Comparison of ENCODE assay signal across 17 cellular contexts in genomic region chr1:93471284-93471683, GRCh38.
"Had no signal": no experiment of that assay in that cellular context is flagged by ENCODE, and none has a peak within 500 bp of the region (broad histone marks: within the 10 kb centered on the region; RNA-seq: fewer than 3 reads in every experiment).

No MANE protein-coding gene starts in this region.

- H3K27ac ChIP-seq: body of pancreas, colonic mucosa, esophagus muscularis mucosa, hepatocyte, left lung, right atrium auricular region, spleen, suprapubic skin had no signal

- H3K36me3 Mint-ChIP-seq: activated naive CD4-positive, alpha-beta T cell treated with anti-CD3 and anti-CD28 coated beads, Interleukin-2, amount 50 U/mL, for 72 hours had no signal

- H3K27ac Mint-ChIP-seq: activated CD8-positive, alpha-beta T cell treated with anti-CD3 and anti-CD28 coated beads for 36 hours; activated naive CD4-positive, alpha-beta T cell treated with anti-CD3 and anti-CD28 coated beads, Interleukin-2, amount 50 U/mL, for 72 hours; natural killer cell treated with Interleukin-12 subunit alpha and Interleukin-12 subunit beta and Interleukin-15 and Interleukin-18, amount 100 ng/mL, for 72 hours; stimulated activated naive CD8-positive, alpha-beta T cell treated with anti-CD3 and anti-CD28 coated beads, Interleukin-15, Interleukin-2, amounts not matched to agents 100 ng/mL and 50 ng/mL, for 24 hours had no signal

- H3K36me3 ChIP-seq: colonic mucosa, esophagus muscularis mucosa, left lung, right atrium auricular region, spleen, suprapubic skin had no signal

- H3K4me3 Mint-ChIP-seq: activated CD8-positive, alpha-beta T cell treated with anti-CD3 and anti-CD28 coated beads for 36 hours; natural killer cell treated with Interleukin-12 subunit alpha and Interleukin-12 subunit beta and Interleukin-15 and Interleukin-18, amount 100 ng/mL, for 72 hours; stimulated activated naive CD8-positive, alpha-beta T cell treated with anti-CD3 and anti-CD28 coated beads, Interleukin-15, Interleukin-2, amounts not matched to agents 100 ng/mL and 50 ng/mL, for 24 hours had no signal

- FAIRE-seq: keratinocyte had no signal

- H3K4me1 ChIP-seq: colonic mucosa, spleen had no signal

- H3K4me3 ChIP-seq: body of pancreas, colonic mucosa, esophagus muscularis mucosa, hepatocyte, left lung, right atrium auricular region, spleen, suprapubic skin had no signal

- H2AFZ ChIP-seq: hepatocyte had no signal

- H3K9me3 ChIP-seq: body of pancreas, colonic mucosa, esophagus muscularis mucosa, left lung, right atrium auricular region, suprapubic skin had no signal

- H3K27me3 ChIP-seq: body of pancreas, colonic mucosa, esophagus muscularis mucosa, hepatocyte, left lung, right atrium auricular region, spleen, suprapubic skin had no signal

- ATAC-seq: activated CD8-positive, alpha-beta T cell treated with anti-CD3 and anti-CD28 coated beads for 36 hours; activated naive CD4-positive, alpha-beta T cell treated with anti-CD3 and anti-CD28 coated beads, Interleukin-2, amount 50 U/mL, for 72 hours; body of pancreas; natural killer cell treated with Interleukin-12 subunit alpha and Interleukin-12 subunit beta and Interleukin-15 and Interleukin-18, amount 100 ng/mL, for 72 hours had no signal

- DNase-seq: activated CD8-positive, alpha-beta T cell treated with anti-CD3 and anti-CD28 coated beads for 36 hours; activated effector memory CD4-positive, alpha-beta T cell treated with anti-CD3 and anti-CD28 coated beads, Interleukin-2, amount 50 U/mL, for 16 hours; activated T-cell treated with anti-CD3 and anti-CD28 coated beads, Interleukin-2, amount 50 U/mL, for 48 hours; body of pancreas; caudate nucleus; colonic mucosa; left lung; nucleus accumbens; spleen had no signal
